8 cellular contexts compared by ENCODE assay signal in the genomic region with DNA sequence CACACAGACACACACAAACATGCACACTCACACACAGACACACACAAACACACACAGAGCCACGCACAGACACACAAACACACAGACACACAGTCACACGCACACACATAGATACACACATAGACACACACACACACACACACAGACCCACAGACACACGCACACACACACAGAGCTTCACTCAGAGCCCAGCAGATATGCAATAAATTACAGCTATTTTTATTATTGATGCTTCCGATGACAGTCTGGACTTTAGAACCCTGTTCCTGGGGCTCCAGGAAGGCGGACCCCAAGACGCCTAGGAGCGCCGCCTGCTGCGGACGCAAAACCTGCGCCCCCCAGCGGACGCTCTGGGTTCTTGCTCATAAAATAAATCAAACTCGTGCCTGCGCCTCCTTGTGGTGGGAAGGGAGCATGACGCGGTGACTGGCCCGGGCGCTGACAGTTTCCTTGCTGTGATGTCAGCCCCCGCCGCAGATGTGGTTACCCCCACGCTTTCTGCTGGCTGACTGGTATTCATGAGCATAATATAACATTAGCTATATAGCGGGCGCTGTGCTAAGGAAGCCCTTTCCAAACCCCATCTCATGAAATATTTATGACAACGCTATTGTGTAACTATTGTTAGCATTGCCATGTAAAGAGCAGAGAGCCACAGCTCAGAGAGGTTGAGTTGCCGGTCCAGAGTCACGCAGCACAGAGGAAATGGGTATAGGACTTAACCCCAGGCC.
DNase-seq lines count a peak whose midpoint lies in the region; ATAC-seq, FAIRE-seq and TF ChIP-seq lines count a peak whose summit lies in the region.

No MANE protein-coding gene starts in this region.

- no peak overlapping the region for H3K27ac ChIP-seq in fibroblast of lung (ENCODE audit: insufficient read depth, low read length)
- H3K27ac ChIP-seq in neural progenitor cell = no peak overlapping the region

- H3K4me3 Mint-ChIP-seq in neural progenitor cell = peak overlapping the region; percentile 0
- H3K4me3 Mint-ChIP-seq in stimulated activated naive CD8-positive, alpha-beta T cell treated with anti-CD3 and anti-CD28 coated beads, Interleukin-15, amount 100 ng/mL, for 72 hours = peak overlapping the region; percentile 55 to 72

- no peaks in the 10 kb centered on the region for H3K9me3 Mint-ChIP-seq in neural progenitor cell
- H3K9me3 Mint-ChIP-seq in stimulated activated naive CD8-positive, alpha-beta T cell treated with anti-CD3 and anti-CD28 coated beads, Interleukin-15, amount 100 ng/mL, for 72 hours = no peaks in the 10 kb centered on the region

- peak; percentile 7 for FAIRE-seq in RCC 7860 (lab: Jason Lieb, UNC)

- peaks cover 13% of the 10 kb centered on the region for H3K4me1 Mint-ChIP-seq in neural progenitor cell
- H3K4me1 Mint-ChIP-seq in stimulated activated naive CD8-positive, alpha-beta T cell treated with anti-CD3 and anti-CD28 coated beads, Interleukin-15, amount 100 ng/mL, for 72 hours = peaks cover 63% of the 10 kb centered on the region

- H3K4me1 ChIP-seq in fibroblast of lung (ENCODE audit: control insufficient read depth, extremely low read depth, insufficient read depth, low read length) = peaks cover 5% of the 10 kb centered on the region
- peaks cover 7% of the 10 kb centered on the region for H3K4me1 ChIP-seq in neural progenitor cell

- TF ChIP-seq CTCF in fibroblast of lung (conservative IDR thresholded peaks at IDR 0.05 in 1 of 2, IDR thresholded peaks at IDR 0.05 in 1 of 2; ENCODE audit: low read depth in 1 of 2, low read length in 2 of 2) = peak; percentile 98 to 100
- peak; percentile 100 for TF ChIP-seq CTCF in neural progenitor cell (IDR thresholded peaks at IDR 0.05)

- H3K36me3 Mint-ChIP-seq in neural progenitor cell = no peaks in the 10 kb centered on the region

- H3F3A ChIP-seq in neural progenitor cell (ENCODE audit: low read depth) = peaks cover 2% of the 10 kb centered on the region

- H3K27me3 Mint-ChIP-seq in neural progenitor cell (ENCODE audit: insufficient read depth, low read depth) = peaks cover 6% of the 10 kb centered on the region
- H3K27me3 Mint-ChIP-seq in stimulated activated naive CD8-positive, alpha-beta T cell treated with anti-CD3 and anti-CD28 coated beads, Interleukin-15, amount 100 ng/mL, for 72 hours = peaks cover 23% of the 10 kb centered on the region

- ATAC-seq in GM21723 (IDR thresholded peaks at IDR 0.05; ENCODE audit: unreplicated experiment) = peak; percentile 33
- ATAC-seq in stimulated activated naive CD8-positive, alpha-beta T cell treated with anti-CD3 and anti-CD28 coated beads, Interleukin-15, amount 100 ng/mL, for 72 hours = peak; percentile 58

- H3K4me3 ChIP-seq in fibroblast of lung (replicated peaks in 1 of 4; ENCODE audit: control extremely low read depth in 1 of 4, insufficient read depth in 1 of 4, low read depth in 3 of 4, low read length in 4 of 4) = no peak overlapping the region
- no peak overlapping the region for H3K4me3 ChIP-seq in neural progenitor cell

- H3K36me3 ChIP-seq in fibroblast of lung (ENCODE audit: control insufficient read depth, insufficient read depth, low read length) (no peaks in the 10 kb centered on the region), neural progenitor cell (no peaks in the 10 kb centered on the region)

- peaks cover 10% of the 10 kb centered on the region for H3K27me3 ChIP-seq in fibroblast of lung (ENCODE audit: control insufficient read depth, insufficient read depth, low read length)
- H3K27me3 ChIP-seq in neural progenitor cell = no peaks in the 10 kb centered on the region

- H4K20me1 ChIP-seq in fibroblast of lung (ENCODE audit: control insufficient read depth, extremely low read depth, insufficient read depth, low read length) (no peaks in the 10 kb centered on the region), neural progenitor cell (ENCODE audit: low read depth) (no peaks in the 10 kb centered on the region)

- H3K9ac ChIP-seq in fibroblast of lung (ENCODE audit: insufficient read depth, low read length) (no peak overlapping the region), neural progenitor cell (no peak overlapping the region)

- no peak overlapping the region for H2AFZ ChIP-seq in fibroblast of lung (ENCODE audit: low read length)
- H2AFZ ChIP-seq in neural progenitor cell (replicated peaks) = no peak overlapping the region

- DNase-seq in DMS 273 (lab: John Stamatoyannopoulos, UW; ENCODE audit: unreplicated experiment) (peak; percentile 90), LHCN-M2 (ENCODE audit: low read depth) (peak; percentile 72), RCC 7860 (ENCODE audit: low spot score) (peak; percentile 72), fibroblast of lung (ENCODE audit: low read depth in 2 of 2) (peak; percentile 76 to 82), neural progenitor cell (ENCODE audit: low spot score) (peak; percentile 91)
- peak; percentile 98 to 99 for DNase-seq in activated T-cell treated with anti-CD3 and anti-CD28 coated beads, Interleukin-2, amount 50 U/mL, for 48 hours
- peak; percentile 95 for DNase-seq in stimulated activated naive CD8-positive, alpha-beta T cell treated with anti-CD3 and anti-CD28 coated beads, Interleukin-15, amount 100 ng/mL, for 72 hours

- no peaks in the 10 kb centered on the region for H3K79me2 ChIP-seq in fibroblast of lung (ENCODE audit: control insufficient read depth, insufficient read depth, low read length)
- no peaks in the 10 kb centered on the region for H3K79me2 ChIP-seq in neural progenitor cell (ENCODE audit: low read depth)

- H3K4me2 ChIP-seq in fibroblast of lung (ENCODE audit: extremely low read depth, insufficient read depth, low read length) (peak overlapping the region; percentile 34), neural progenitor cell (no peak overlapping the region)

- H3K9me3 ChIP-seq in fibroblast of lung (ENCODE audit: control insufficient read depth, insufficient read depth, low read depth, low read length) (no peaks in the 10 kb centered on the region), neural progenitor cell (ENCODE audit: low read depth) (no peaks in the 10 kb centered on the region)

- no peak overlapping the region for H3K27ac Mint-ChIP-seq in neural progenitor cell
- peak overlapping the region; percentile 27 to 87 for H3K27ac Mint-ChIP-seq in stimulated activated naive CD8-positive, alpha-beta T cell treated with anti-CD3 and anti-CD28 coated beads, Interleukin-15, amount 100 ng/mL, for 72 hours
